In genomic region chr4:169253087-169253675, GRCh38 we compare ENCODE assay signal across 14 cellular contexts. TPM values are rescaled to one million over a fixed set of nuclear protein-coding genes. Genes with fewer than 3 reads are reported as not detected.
A peak's percentile ranks its signal among the peaks of the same experiment; 100 is the strongest.
DNase-seq lines count a peak whose midpoint lies in the region; ATAC-seq and TF ChIP-seq lines count a peak whose summit lies in the region.
"Had no signal": no experiment of that assay in that cellular context is flagged by ENCODE, and none has a peak within 500 bp of the region (broad histone marks: within the 10 kb centered on the region; RNA-seq: fewer than 3 reads in every experiment).

No MANE protein-coding gene starts in this region.

- H3K4me3 Mint-ChIP-seq in progenitor cell of endocrine pancreas (ENCODE audit: low read depth): no peak overlapping the region
- H3K4me3 Mint-ChIP-seq: stimulated activated naive CD8-positive, alpha-beta T cell treated with anti-CD3 and anti-CD28 coated beads, Interleukin-15, Interleukin-2, amounts not matched to agents 100 ng/mL and 50 ng/mL, for 24 hours had no signal

- no peaks in the 10 kb centered on the region for H3K9me3 ChIP-seq in Karpas-422 (ENCODE audit: low read length)
- H3K9me3 ChIP-seq: gastroesophageal sphincter, MG63 had no signal

- no peaks in the 10 kb centered on the region for H3K4me1 ChIP-seq in Karpas-422 (ENCODE audit: low read length)

- H3K9me2 ChIP-seq in Karpas-422 (replicated peaks; ENCODE audit: insufficient read depth, low read length): no peaks in the 10 kb centered on the region

- H3K4me1 Mint-ChIP-seq in progenitor cell of endocrine pancreas (ENCODE audit: low read depth): peaks cover 46% of the 10 kb centered on the region

- H3K27me3 Mint-ChIP-seq in progenitor cell of endocrine pancreas: no peaks in the 10 kb centered on the region
- H3K27me3 Mint-ChIP-seq: stimulated activated naive CD8-positive, alpha-beta T cell treated with anti-CD3 and anti-CD28 coated beads, Interleukin-15, Interleukin-2, amounts not matched to agents 100 ng/mL and 50 ng/mL, for 24 hours had no signal

- DNase-seq in NCI-H1694 (lab: John Stamatoyannopoulos, UW): peak; percentile 37
- DNase-seq in choroid plexus epithelial cell (ENCODE audit: low read depth): peak; percentile 64
- DNase-seq in progenitor cell of endocrine pancreas (ENCODE audit: low spot score, unreplicated experiment): no peak
- DNase-seq in activated naive CD4-positive, alpha-beta T cell treated with anti-CD3 and anti-CD28 coated beads, Interleukin-2, amount 50 U/mL, for 16 hours: no peak
- DNase-seq in SHP77 treated with DMSO at 0.1 percent for 48 hours (lab: John Stamatoyannopoulos, UW): no peak
- no peak for DNase-seq in Karpas-422
- DNase-seq: activated CD4-positive, alpha-beta T cell treated with anti-CD3 and anti-CD28 coated beads for 4 hours; MG63; stimulated activated CD4-positive, alpha-beta T cell treated with anti-CD3 and anti-CD28 coated beads, Interleukin-2, amount 100 ng/mL, for 48 hours had no signal

- no peaks in the 10 kb centered on the region for H4K20me1 ChIP-seq in Karpas-422 (ENCODE audit: insufficient read depth, low read depth, low read length)

- no peak overlapping the region for H3K9ac ChIP-seq in Karpas-422 (ENCODE audit: low read length)

- peaks cover 5% of the 10 kb centered on the region for H3K36me3 Mint-ChIP-seq in progenitor cell of endocrine pancreas (ENCODE audit: insufficient read depth)

- no peak overlapping the region for H3K27ac ChIP-seq in Karpas-422 (ENCODE audit: low read length)

- no peak overlapping the region for H3K4me3 ChIP-seq in choroid plexus epithelial cell (ENCODE audit: low read depth, low read length)
- H3K4me3 ChIP-seq in Karpas-422 (ENCODE audit: low read length): no peak overlapping the region
- H3K4me3 ChIP-seq: gastroesophageal sphincter, lung, MG63 had no signal

- H3K27ac Mint-ChIP-seq in progenitor cell of endocrine pancreas: peak overlapping the region; percentile 88
- H3K27ac Mint-ChIP-seq: stimulated activated naive CD8-positive, alpha-beta T cell treated with anti-CD3 and anti-CD28 coated beads, Interleukin-15, Interleukin-2, amounts not matched to agents 100 ng/mL and 50 ng/mL, for 24 hours had no signal

- no peaks in the 10 kb centered on the region for H3K27me3 ChIP-seq in Karpas-422 (ENCODE audit: low read length)
- H3K27me3 ChIP-seq: gastroesophageal sphincter, MG63 had no signal

- no peaks in the 10 kb centered on the region for H3K79me2 ChIP-seq in Karpas-422 (ENCODE audit: low read length)

- H3K36me3 ChIP-seq in Karpas-422 (ENCODE audit: insufficient read depth, low read length): no peaks in the 10 kb centered on the region
- H3K36me3 ChIP-seq: gastroesophageal sphincter had no signal

- ATAC-seq in GM18508 (IDR thresholded peaks at IDR 0.05; ENCODE audit: insufficient read depth, unreplicated experiment) (peak; percentile 4), GM21576 (IDR thresholded peaks at IDR 0.05; ENCODE audit: unreplicated experiment) (no peak)
- ATAC-seq: gastroesophageal sphincter had no signal

- H2AFZ ChIP-seq in Karpas-422 (ENCODE audit: low read length): no peak overlapping the region

- TF ChIP-seq CTCF in choroid plexus epithelial cell (conservative IDR thresholded peaks at IDR 0.05; ENCODE audit: low read depth, low read length) (no peak), progenitor cell of endocrine pancreas (IDR thresholded peaks at IDR 0.05; ENCODE audit: unreplicated experiment) (no peak)

- no peaks in the 10 kb centered on the region for H3K9me3 Mint-ChIP-seq in progenitor cell of endocrine pancreas (ENCODE audit: low read depth)
- H3K9me3 Mint-ChIP-seq: stimulated activated naive CD8-positive, alpha-beta T cell treated with anti-CD3 and anti-CD28 coated beads, Interleukin-15, Interleukin-2, amounts not matched to agents 100 ng/mL and 50 ng/mL, for 24 hours had no signal

- no peak overlapping the region for H3K4me2 ChIP-seq in Karpas-422 (ENCODE audit: low read depth, low read length, poor library complexity, severe bottlenecking)

RNA-seq across cellular contexts. Expression of gene SH3RF1, which starts 17.6 kb away (rescaled TPM):
- total RNA-seq in progenitor cell of endocrine pancreas: 29.6 and 31.1 TPM in 2 replicates
- total RNA-seq in Karpas-422 (2014; rRNA removed; shearing (Covaris generic); ENCODE audit: low replicate concordance): 0.22 TPM in 1 of 2 replicates, not detected in the other

Comparison
In these comparisons a context has a peak if more than half of its experiments do, and no peak if none do; other contexts are left out.
1. DNase-seq: peak in NCI-H1694 (single experiment) and choroid plexus epithelial cell (single experiment); none in progenitor cell of endocrine pancreas (single experiment), activated naive CD4-positive, alpha-beta T cell treated with anti-CD3 and anti-CD28 coated beads, Interleukin-2, amount 50 U/mL, for 16 hours (single experiment), SHP77 treated with DMSO at 0.1 percent for 48 hours (single experiment) and Karpas-422 (single experiment).
2. RNA of gene SH3RF1, which starts 17.6 kb away (total RNA-seq): 29.6 to 31.1 TPM in progenitor cell of endocrine pancreas; 0.22 TPM in Karpas-422; every median in the first group is over 10 times any median in the second.